In the genomic region with DNA sequence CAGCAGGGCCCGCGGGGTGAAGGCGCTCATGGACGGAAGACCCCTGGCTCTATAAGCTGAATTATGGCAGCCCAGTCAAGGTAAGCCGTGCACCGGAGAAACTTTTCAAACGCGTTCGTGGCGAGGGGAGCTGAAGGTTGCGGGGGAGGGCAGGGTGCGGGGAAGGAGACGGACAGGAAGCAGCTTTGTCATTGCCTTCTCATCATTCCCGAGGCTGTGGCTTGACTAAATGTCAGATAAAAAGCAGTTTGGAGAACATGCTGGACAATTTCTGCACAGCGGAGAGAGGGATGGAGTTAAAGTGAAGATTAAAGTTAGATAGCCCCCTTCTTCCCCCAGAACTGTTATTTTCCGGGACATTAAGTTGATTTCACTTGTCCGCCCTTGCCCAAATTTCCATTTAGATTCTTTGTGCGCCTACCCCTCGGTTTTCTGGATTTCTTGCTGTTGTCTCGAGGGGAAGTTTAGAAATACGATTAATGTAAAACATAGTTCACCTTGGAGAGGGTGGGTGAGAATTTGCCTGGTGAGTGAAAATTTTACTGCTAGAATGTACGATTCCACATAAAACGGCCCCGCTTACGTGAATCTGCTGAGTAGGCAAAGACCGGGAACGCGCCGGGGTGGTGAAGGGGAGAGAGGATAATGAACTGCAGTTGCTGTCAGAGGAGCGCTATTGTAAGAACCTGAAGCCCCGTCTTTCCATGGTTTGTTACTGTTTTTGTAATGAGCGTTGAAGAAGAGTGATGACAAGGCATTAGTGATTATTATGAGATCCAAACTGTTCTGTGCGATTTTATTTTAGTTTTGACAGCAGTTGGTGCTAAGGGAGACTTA, we compare ENCODE assay signal across 8 cellular contexts.
DNase-seq lines count a peak whose midpoint lies in the region; TF ChIP-seq lines count a peak whose summit lies in the region.

No MANE protein-coding gene starts in this region.

- H3K27ac Mint-ChIP-seq in H9 (peak overlapping the region; percentile 76 to 97 (median 89); a peak in 6 of 7 replicates), neural progenitor cell (peak overlapping the region; percentile 82)

- H4K5ac ChIP-seq in H9 (ENCODE audit: insufficient read length, low read depth, low read length): no peak overlapping the region

- no peak overlapping the region for H2BK15ac ChIP-seq in H9 (ENCODE audit: low read depth, low read length)

- no peak for TF ChIP-seq POLR2A in transverse colon (IDR thresholded peaks at IDR 0.05)

- H3K14ac ChIP-seq in H9 (ENCODE audit: insufficient read depth, low read length): peak overlapping the region; percentile 10; the same call in 1 of the 2 replicates

- H3K27me3 ChIP-seq in A673 (replicated peaks; ENCODE audit: insufficient read depth, low read depth, low read length, poor library complexity) (no peaks in the 10 kb centered on the region), H9 (ENCODE audit: insufficient read depth, low read length) (no peaks in the 10 kb centered on the region), OCI-LY1 (ENCODE audit: insufficient read depth, low read length) (no peaks in the 10 kb centered on the region), neural progenitor cell (no peaks in the 10 kb centered on the region), transverse colon (no peaks in the 10 kb centered on the region)

- H3K27ac ChIP-seq in A673 (ENCODE audit: low read depth, low read length, poor library complexity, severe bottlenecking) (peak overlapping the region; percentile 96), H9 (ENCODE audit: insufficient read length, low read depth, low read length) (no peak overlapping the region), OCI-LY1 (ENCODE audit: low read depth, low read length, poor library complexity, severe bottlenecking) (no peak overlapping the region), neural progenitor cell (peak overlapping the region; percentile 99), transverse colon (peak overlapping the region; percentile 94 to 98 (median 97))

- H3K4me3 Mint-ChIP-seq in H9 (peak overlapping the region; percentile 85 to 96), neural progenitor cell (peak overlapping the region; percentile 97)

- DNase-seq in A673 (ENCODE audit: low spot score): peak; percentile 59
- no peak for DNase-seq in H9
- DNase-seq in activated gamma-delta T cell treated with anti-CD3 and anti-CD28 coated beads, Interleukin-2, amount 50 U/mL, for 16 hours (ENCODE audit: low read depth): peak; percentile 19
- DNase-seq in fibroblast of the aortic adventitia (ENCODE audit: low read depth): peak; percentile 63
- DNase-seq in neural progenitor cell (ENCODE audit: low spot score): peak; percentile 81
- peak; percentile 73 for DNase-seq in transverse colon
- no peak for DNase-seq in GOT3 (lab: John Stamatoyannopoulos, UW)

- H2AK5ac ChIP-seq in H9 (ENCODE audit: insufficient read length, low read length): no peak overlapping the region

- H2AFZ ChIP-seq in H9 (ENCODE audit: low read length) (no peak overlapping the region), OCI-LY1 (ENCODE audit: low read length) (no peak overlapping the region), neural progenitor cell (replicated peaks) (peak overlapping the region; percentile 88)

- no peak overlapping the region for H3T11ph ChIP-seq in H9 (ENCODE audit: low read length)

- H3K79me1 ChIP-seq in H9 (ENCODE audit: insufficient read depth, low read depth, low read length, poor library complexity, severe bottlenecking): peaks cover 3% of the 10 kb centered on the region

- H2BK5ac ChIP-seq in H9 (ENCODE audit: insufficient read length, low read length): no peak overlapping the region

- in situ Hi-C loops in transverse colon (cut with MboI; ENCODE audit: low pct_ligation_motif_present in 1 of 4, low pct_unique_long_range_greater_than_20kb in 1 of 4, low sequenced_read_pairs in 3 of 4): loop anchor here in 2 of 4 donors (5.0 to 10.0 kb wide), 2 partner anchors 70 to 73 kb away; partner anchors contain the start of gene AFF1 (in 2 of the 2)

- intact Hi-C loops in A673 (cut with micrococcal nuclease; ENCODE audit: unreplicated experiment) (loop anchor here (5.0 kb wide), 4 partner anchors 40 to 85 kb away; partner anchors contain the start of gene AFF1), transverse colon (cut with DNase I; ENCODE audit: low total_unique reads) (loop anchor here (2.0 to 10.0 kb wide), 3 partner anchors 47 to 77 kb away; partner anchors contain the start of gene AFF1)

- no peaks in the 10 kb centered on the region for H3K9me3 Mint-ChIP-seq in H9
- H3K9me3 Mint-ChIP-seq in neural progenitor cell: no peaks in the 10 kb centered on the region

- H3K23ac ChIP-seq in H9 (ENCODE audit: insufficient read length, low read depth, low read length): no peak overlapping the region

- CTCF ChIA-PET in A673 (lab: Charles Lee): no interaction called here

- H3K23me2 ChIP-seq in H9 (ENCODE audit: insufficient read length, low read depth, low read length, poor library complexity, severe bottlenecking): peaks cover 13% of the 10 kb centered on the region

- no peak for TF ChIP-seq EP300 in transverse colon (IDR thresholded peaks at IDR 0.05; ENCODE audit: low read depth)

- H3K79me2 ChIP-seq in H9 (ENCODE audit: insufficient read depth, low read length) (peaks cover 16% of the 10 kb centered on the region; the same call in 1 of the 2 replicates), OCI-LY1 (ENCODE audit: insufficient read depth, low read length) (no peaks in the 10 kb centered on the region), neural progenitor cell (ENCODE audit: low read depth) (peaks cover 81% of the 10 kb centered on the region)

- H3K4me2 ChIP-seq in H9 (ENCODE audit: insufficient read depth, insufficient read length, low read length) (peak overlapping the region; percentile 95), OCI-LY1 (ENCODE audit: low read length) (peak overlapping the region; percentile 74), neural progenitor cell (peak overlapping the region; percentile 92)

- no peak overlapping the region for H3K56ac ChIP-seq in H9 (ENCODE audit: insufficient read length, low read depth, low read length)

- TF ChIP-seq CTCF in A673 (conservative IDR thresholded peaks at IDR 0.05; ENCODE audit: low read depth, low read length) (no peak), H9 (conservative IDR thresholded peaks at IDR 0.05) (no peak), OCI-LY1 (IDR thresholded peaks at IDR 0.05; ENCODE audit: low read length) (no peak), fibroblast of the aortic adventitia (IDR thresholded peaks at IDR 0.05; ENCODE audit: insufficient read depth, low read length) (no peak), neural progenitor cell (IDR thresholded peaks at IDR 0.05) (no peak), transverse colon (IDR thresholded peaks at IDR 0.05) (no peak)

- H3K4me3 ChIP-seq in A673 (ENCODE audit: low read depth, low read length, poor library complexity, severe bottlenecking): peak overlapping the region; percentile 92
- peak overlapping the region; percentile 75 for H3K4me3 ChIP-seq in OCI-LY1 (ENCODE audit: low read depth, low read length, poor library complexity, severe bottlenecking)
- peak overlapping the region; percentile 77 for H3K4me3 ChIP-seq in fibroblast of the aortic adventitia (ENCODE audit: low read depth, low read length)
- H3K4me3 ChIP-seq in neural progenitor cell: peak overlapping the region; percentile 76
- peak overlapping the region; percentile 61 to 73 (median 64) for H3K4me3 ChIP-seq in transverse colon

- H3K27me3 Mint-ChIP-seq in H9 (ENCODE audit: low read depth) (no peaks in the 10 kb centered on the region; the same call in 1 of the 2 replicates), neural progenitor cell (ENCODE audit: insufficient read depth, low read depth) (no peaks in the 10 kb centered on the region)

- no peak overlapping the region for H3K4ac ChIP-seq in H9 (ENCODE audit: low read depth, low read length)

- no peak overlapping the region for H2BK12ac ChIP-seq in H9 (ENCODE audit: insufficient read length, low read depth, low read length)

- H2BK120ac ChIP-seq in H9 (ENCODE audit: low read depth, low read length, poor library complexity, severe bottlenecking): no peak overlapping the region

- no peak overlapping the region for H4K91ac ChIP-seq in H9 (ENCODE audit: insufficient read length, low read depth, low read length)

- H3K4me1 ChIP-seq in A673 (ENCODE audit: insufficient read depth, low read length, poor library complexity, severe bottlenecking) (peaks cover 34% of the 10 kb centered on the region), H9 (ENCODE audit: insufficient read depth, low read length) (peaks cover 5% of the 10 kb centered on the region; the same call in 1 of the 2 replicates), OCI-LY1 (ENCODE audit: insufficient read depth, low read length, severe bottlenecking) (peaks cover 29% of the 10 kb centered on the region), neural progenitor cell (peaks cover 56% of the 10 kb centered on the region), transverse colon (peaks cover 23 to 63% (median 49%) of the 10 kb centered on the region in 4 donors)

- no peaks in the 10 kb centered on the region for H3K9me2 ChIP-seq in OCI-LY1 (ENCODE audit: low read depth, low read length)

- H3K18ac ChIP-seq in H9 (ENCODE audit: insufficient read length, low read depth, low read length): peak overlapping the region; percentile 5

- H3K9me3 ChIP-seq in A673 (ENCODE audit: low read depth, low read length, poor library complexity, severe bottlenecking): no peaks in the 10 kb centered on the region
- H3K9me3 ChIP-seq in H9 (ENCODE audit: control insufficient read depth, low read depth, low read length): no peaks in the 10 kb centered on the region
- H3K9me3 ChIP-seq in OCI-LY1 (ENCODE audit: low read length): no peaks in the 10 kb centered on the region
- H3K9me3 ChIP-seq in neural progenitor cell (ENCODE audit: low read depth): no peaks in the 10 kb centered on the region
- H3K9me3 ChIP-seq in transverse colon: no peaks in the 10 kb centered on the region

- no peak overlapping the region for H2BK20ac ChIP-seq in H9 (ENCODE audit: low read depth, low read length, poor library complexity, severe bottlenecking)

- no peak overlapping the region for H4K8ac ChIP-seq in H9 (replicated peaks; ENCODE audit: insufficient read length, low read depth, low read length)

- BruUV-seq in A673 (replicated peaks; lab: Mats Ljungman, UMichigan): no TSS peak

- H4K20me1 ChIP-seq in H9 (ENCODE audit: control insufficient read depth, insufficient read depth, insufficient read length) (no peaks in the 10 kb centered on the region), OCI-LY1 (ENCODE audit: insufficient read depth, low read length) (no peaks in the 10 kb centered on the region), neural progenitor cell (ENCODE audit: low read depth) (peaks cover 40% of the 10 kb centered on the region)

- no CpG with 5 or more reads among the region's 33 CpGs for WGBS in H9 (ENCODE audit: extremely low coverage, insufficient read length, low lambda C conversion rate)
- 0% methylated on average over 10 to 30 of the region's 33 CpGs for WGBS in transverse colon (ENCODE audit: low coverage in 1 of 2), 2 donors

- H3F3A ChIP-seq in OCI-LY1 (ENCODE audit: insufficient read depth, low read length) (peaks cover 3% of the 10 kb centered on the region; the same call in 1 of the 2 replicates), neural progenitor cell (ENCODE audit: low read depth) (peaks cover 50% of the 10 kb centered on the region)

- peaks cover 68 to 73% of the 10 kb centered on the region in 2 experiments for H3K4me1 Mint-ChIP-seq in H9
- H3K4me1 Mint-ChIP-seq in neural progenitor cell: peaks cover 59% of the 10 kb centered on the region

- no peaks in the 10 kb centered on the region for H3K36me3 Mint-ChIP-seq in H9 (ENCODE audit: insufficient read depth in 1 of 3, low read depth in 3 of 3)
- no peaks in the 10 kb centered on the region for H3K36me3 Mint-ChIP-seq in neural progenitor cell

- H3K36me3 ChIP-seq in A673 (ENCODE audit: insufficient read depth, low read length, poor library complexity, severe bottlenecking) (no peaks in the 10 kb centered on the region), OCI-LY1 (ENCODE audit: insufficient read depth, low read length) (no peaks in the 10 kb centered on the region), neural progenitor cell (no peaks in the 10 kb centered on the region), transverse colon (no peaks in the 10 kb centered on the region)

- H3K9ac ChIP-seq in H9 (ENCODE audit: extremely low read depth, insufficient read length, low read length) (peak overlapping the region; percentile 87), OCI-LY1 (ENCODE audit: low read length) (peak overlapping the region; percentile 64), neural progenitor cell (peak overlapping the region; percentile 48)

- POLR2A ChIA-PET in A673 (lab: Charles Lee; ENCODE audit: low non-redundant PET): no interaction called here

Comparison
In these comparisons a context has a peak if more than half of its experiments do, and no peak if none do; other contexts are left out.
1. DNase-seq: peak in A673 (single experiment), activated gamma-delta T cell treated with anti-CD3 and anti-CD28 coated beads, Interleukin-2, amount 50 U/mL, for 16 hours (single experiment), fibroblast of the aortic adventitia (single experiment), neural progenitor cell (single experiment) and transverse colon (single experiment); none in H9 (single experiment) and GOT3 (single experiment).
2. H3K27ac ChIP-seq: peak in A673 (single experiment), neural progenitor cell (single experiment) and transverse colon (4 of 4); none in H9 (single experiment) and OCI-LY1 (single experiment).
3. Peak in every context shown above with its lines, with median percentiles within 50 percentile points of each other: H3K4me3 ChIP-seq, H3K4me2 ChIP-seq and H3K9ac ChIP-seq.